8 cellular contexts compared by ENCODE assay signal in the genomic region with DNA sequence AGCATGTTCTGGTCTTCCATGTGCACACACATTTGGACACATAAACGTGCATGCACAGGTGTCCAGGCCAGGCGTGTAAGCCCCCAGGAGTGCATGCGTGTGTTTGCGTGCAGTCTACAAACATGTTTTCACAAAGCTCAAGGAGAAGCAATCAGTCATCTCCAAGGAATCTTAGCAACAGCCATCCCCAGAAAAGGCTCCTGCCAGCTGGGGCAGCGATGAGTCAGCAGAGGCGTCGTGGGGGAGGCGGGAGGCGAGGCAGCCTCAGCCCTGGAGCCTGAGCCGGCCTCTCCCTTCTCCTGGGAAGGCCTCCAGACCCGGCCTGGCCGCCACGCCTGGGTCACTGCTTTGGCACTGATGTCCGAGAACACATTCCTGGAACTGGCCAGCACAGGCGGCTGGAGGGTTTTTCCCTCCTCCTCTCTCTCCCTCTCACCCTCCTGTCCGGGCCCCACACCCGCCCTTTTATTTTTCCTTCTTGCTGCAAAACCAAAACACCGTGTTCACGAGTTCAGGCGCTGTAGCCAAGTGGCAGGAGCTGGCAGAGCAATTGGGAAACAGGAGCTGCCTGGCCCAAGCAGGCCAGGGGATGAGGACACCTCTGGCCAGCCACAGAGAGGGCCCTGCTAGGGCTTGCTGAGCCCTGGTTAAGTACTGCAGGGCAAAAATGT.
A peak's percentile ranks its signal among the peaks of the same experiment; 100 is the strongest.
DNase-seq lines count a peak whose midpoint lies in the region; ATAC-seq lines count a peak whose summit lies in the region.

No MANE protein-coding gene starts in this region.

- intact Hi-C loops in cardiac septum (cut with DNase I) = loop anchor here (1.0 to 2.0 kb wide), 3 partner anchors 38 to 121 kb away; a partner anchor contains a TSS
- intact Hi-C loops in posterior cingulate gyrus (cut with DNase I) = loop anchor here (2.0 kb wide), 2 partner anchors 28 to 108 kb away; no protein-coding TSS in a partner anchor

- peak overlapping the region; percentile 76 for H3K27ac ChIP-seq in angular gyrus (ENCODE audit: low read depth, low read length)

- DNase-seq in NCI-H345 (lab: John Stamatoyannopoulos, UW) (peak; percentile 47), NCI-H345 treated with DMSO at 0.1 percent for 48 hours (lab: John Stamatoyannopoulos, UW; ENCODE audit: unreplicated experiment) (no peak), NCI-H146 treated with DMSO at 0.1 percent for 48 hours (lab: John Stamatoyannopoulos, UW; ENCODE audit: unreplicated experiment) (peak; percentile 2), cardiac septum (ENCODE audit: low spot score) (peak; percentile 95), posterior cingulate gyrus (peak; percentile 81 to 98 (median 88))

- ATAC-seq in HG03457 (IDR thresholded peaks at IDR 0.05; ENCODE audit: unreplicated experiment) (no peak), HG03520 (IDR thresholded peaks at IDR 0.05; ENCODE audit: unreplicated experiment) (no peak)
